25 cellular contexts compared by ENCODE assay signal in genomic region chr3:117820900-117821299, GRCh38.
DNase-seq lines count a peak whose midpoint lies in the region; ATAC-seq and TF ChIP-seq lines count a peak whose summit lies in the region.
"Had no signal": no experiment of that assay in that cellular context is flagged by ENCODE, and none has a peak within 500 bp of the region (broad histone marks: within the 10 kb centered on the region; RNA-seq: fewer than 3 reads in every experiment).

No MANE protein-coding gene starts in this region.

- H3K4me3 Mint-ChIP-seq in MCF 10A (ENCODE audit: unreplicated experiment), result no peak overlapping the region
- no peak overlapping the region for H3K4me3 Mint-ChIP-seq in CD8-positive, alpha-beta T cell
- H3K4me3 Mint-ChIP-seq: CD4-positive, alpha-beta T cell had no signal

- no TSS peak for BruUV-seq in MCF 10A (replicated peaks; lab: Mats Ljungman, UMichigan)

- H3K27me3 Mint-ChIP-seq in MCF 10A (ENCODE audit: insufficient read depth, unreplicated experiment), result no peaks in the 10 kb centered on the region
- no peaks in the 10 kb centered on the region for H3K27me3 Mint-ChIP-seq in CD8-positive, alpha-beta T cell (ENCODE audit: low read depth)
- H3K27me3 Mint-ChIP-seq: CD4-positive, alpha-beta T cell had no signal

- DNase-seq in MCF 10A (ENCODE audit: unreplicated experiment) (peak; percentile 19), breast epithelium (ENCODE audit: low spot score in 2 of 2) (no peak), amniotic stem cell (lab: John Stamatoyannopoulos, UW) (peak; percentile 14), fibroblast of peridontal ligament (ENCODE audit: extremely low read depth) (peak; percentile 65), T-helper 2 cell (no peak), NCI-H524 treated with DMSO at 0.1 percent for 48 hours (lab: John Stamatoyannopoulos, UW) (no peak)
- no peak for DNase-seq in CD8-positive, alpha-beta T cell
- DNase-seq: activated CD4-positive, alpha-beta T cell treated with anti-CD3 and anti-CD28 coated beads, Interleukin-2, amount 50 U/mL, for 1 hour; activated naive CD4-positive, alpha-beta T cell treated with Interleukin-2 at 50 U/mL for 16 hours; brain microvascular endothelial cell; CD4-positive, alpha-beta T cell; DND-41; dorsolateral prefrontal cortex; esophagus squamous epithelium; hypothalamus; left cardiac atrium; midbrain; NCI-H1105 treated with DMSO at 0.1 percent for 48 hours; NCI-H2171; stimulated activated naive CD4-positive, alpha-beta T cell treated with Interleukin-2 at 50 U/mL for 16 hours; SW 1271; trophoblast cell had no signal

- H3K27me3 ChIP-seq in breast epithelium, result no peaks in the 10 kb centered on the region
- no peaks in the 10 kb centered on the region for H3K27me3 ChIP-seq in CD8-positive, alpha-beta T cell (ENCODE audit: insufficient read depth, low read length)
- H3K27me3 ChIP-seq: brain microvascular endothelial cell, dorsolateral prefrontal cortex, esophagus squamous epithelium, right atrium auricular region had no signal

- no peaks in the 10 kb centered on the region for H3K9me3 Mint-ChIP-seq in MCF 10A (ENCODE audit: unreplicated experiment)
- H3K9me3 Mint-ChIP-seq in CD8-positive, alpha-beta T cell, result peaks cover 2% of the 10 kb centered on the region
- H3K9me3 Mint-ChIP-seq: CD4-positive, alpha-beta T cell had no signal

- no peak overlapping the region for H3K27ac Mint-ChIP-seq in MCF 10A (ENCODE audit: low read depth, unreplicated experiment)
- no peak overlapping the region for H3K27ac Mint-ChIP-seq in CD8-positive, alpha-beta T cell
- H3K27ac Mint-ChIP-seq: CD4-positive, alpha-beta T cell had no signal

- no peak for TF ChIP-seq CTCF in MCF 10A (IDR thresholded peaks at IDR 0.05; ENCODE audit: unreplicated experiment)
- TF ChIP-seq CTCF in breast epithelium (IDR thresholded peaks at IDR 0.05), result no peak
- TF ChIP-seq CTCF in CD8-positive, alpha-beta T cell (IDR thresholded peaks at IDR 0.05), result no peak

- POLR2A ChIA-PET in MCF 10A (lab: Yijun Ruan, JAX), result interaction anchor here (0.6 kb wide), 2 partner anchors 26 to 807 kb away, joined by 3 read pairs; no protein-coding TSS in a partner anchor
- POLR2A ChIA-PET in CD8-positive, alpha-beta T cell (lab: Charles Lee), result no interaction called here

- no peak overlapping the region for H3K27ac ChIP-seq in breast epithelium
- no peak overlapping the region for H3K27ac ChIP-seq in CD8-positive, alpha-beta T cell (ENCODE audit: low read depth, low read length)
- H3K27ac ChIP-seq: 22Rv1, brain microvascular endothelial cell, esophagus squamous epithelium, right atrium auricular region had no signal

- no peaks in the 10 kb centered on the region for H3K4me1 ChIP-seq in breast epithelium
- H3K4me1 ChIP-seq in CD8-positive, alpha-beta T cell (ENCODE audit: insufficient read depth, low read length), result no peaks in the 10 kb centered on the region
- H3K4me1 ChIP-seq: right atrium auricular region had no signal

- peaks cover 17% of the 10 kb centered on the region for H3K4me1 Mint-ChIP-seq in MCF 10A (ENCODE audit: insufficient read depth, unreplicated experiment)
- H3K4me1 Mint-ChIP-seq in CD8-positive, alpha-beta T cell (ENCODE audit: low read depth), result no peaks in the 10 kb centered on the region

- H3K36me3 ChIP-seq in breast epithelium, result no peaks in the 10 kb centered on the region
- no peaks in the 10 kb centered on the region for H3K36me3 ChIP-seq in CD8-positive, alpha-beta T cell (ENCODE audit: insufficient read depth, low read length)
- H3K36me3 ChIP-seq: brain microvascular endothelial cell, esophagus squamous epithelium, right atrium auricular region had no signal

- no peaks in the 10 kb centered on the region for H3K9me3 ChIP-seq in breast epithelium
- no peaks in the 10 kb centered on the region for H3K9me3 ChIP-seq in CD8-positive, alpha-beta T cell (ENCODE audit: low read length)
- H3K9me3 ChIP-seq: esophagus squamous epithelium, right atrium auricular region had no signal

- no peak for ATAC-seq in CD8-positive, alpha-beta T cell
- no peak for ATAC-seq in HG03196 (IDR thresholded peaks at IDR 0.05; ENCODE audit: unreplicated experiment)

- no peak overlapping the region for H3K4me3 ChIP-seq in breast epithelium
- H3K4me3 ChIP-seq in CD8-positive, alpha-beta T cell (ENCODE audit: low read depth, low read length), result no peak overlapping the region
- H3K4me3 ChIP-seq: dorsolateral prefrontal cortex, esophagus squamous epithelium, right atrium auricular region had no signal

- CTCF ChIA-PET in MCF 10A (lab: Yijun Ruan, JAX), result no interaction called here
- CTCF ChIA-PET in CD8-positive, alpha-beta T cell (lab: Charles Lee), result no interaction called here

- no peaks in the 10 kb centered on the region for H3K36me3 Mint-ChIP-seq in MCF 10A (ENCODE audit: insufficient read depth, unreplicated experiment)
- H3K36me3 Mint-ChIP-seq in CD8-positive, alpha-beta T cell, result no peaks in the 10 kb centered on the region

- intact Hi-C loops in MCF 10A (cut with micrococcal nuclease), result no loop called here
- intact Hi-C loops in breast epithelium (cut with DNase I; ENCODE audit: low total_unique reads), result no loop called here
- intact Hi-C loops in CD8-positive, alpha-beta T cell (cut with DNase I, micrococcal nuclease), result no loop called here

- no peak for TF ChIP-seq POLR2A in breast epithelium (IDR thresholded peaks at IDR 0.05)

Comparison
In these comparisons a context has a peak if more than half of its experiments do, and no peak if none do; other contexts are left out.
1. DNase-seq: peak in MCF 10A (single experiment), amniotic stem cell (single experiment) and fibroblast of peridontal ligament (single experiment); none in breast epithelium (0 of 2), CD8-positive, alpha-beta T cell (0 of 7), T-helper 2 cell (0 of 5) and NCI-H524 treated with DMSO at 0.1 percent for 48 hours (single experiment).